Comparison of ENCODE assay signal across 23 cellular contexts in the genomic region with DNA sequence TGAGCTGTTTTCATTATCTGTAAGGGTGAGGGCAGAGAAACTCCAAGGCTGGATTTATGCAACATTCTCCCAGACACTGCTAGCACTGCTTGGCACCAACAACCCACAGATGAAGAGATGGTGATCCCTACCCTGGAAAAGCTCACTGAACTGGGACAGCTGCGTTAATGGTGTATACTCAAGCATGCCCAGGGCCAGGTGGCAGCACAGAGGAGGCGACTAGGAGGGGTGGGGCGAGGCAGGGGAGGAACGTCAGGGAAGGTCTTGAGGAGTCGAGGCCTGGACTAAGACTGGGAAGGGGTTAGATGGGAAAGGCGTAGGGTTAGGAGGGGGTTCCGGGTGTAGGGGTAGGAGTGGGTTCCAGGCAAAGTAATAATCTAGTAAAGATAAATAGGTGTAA.
"Had no signal": no experiment of that assay in that cellular context is flagged by ENCODE, and none has a peak within 500 bp of the region (broad histone marks: within the 10 kb centered on the region; RNA-seq: fewer than 3 reads in every experiment).

No MANE protein-coding gene starts in this region.

- DNase-seq: effector memory CD8-positive, alpha-beta T cell; esophagus squamous epithelium; foreskin fibroblast; glutamatergic neuron; islet precursor cell; left ventricle myocardium inferior; lower lobe of right lung; mesenchymal stem cell; midbrain; naive B cell; occipital lobe; pancreas; right cardiac atrium; stimulated activated CD4-positive, alpha-beta T cell treated with anti-CD3 and anti-CD28 coated beads, Interleukin-2, amount 100 ng/mL, for 48 hours; stimulated activated naive CD8-positive, alpha-beta T cell treated with anti-CD3 and anti-CD28 coated beads, Interleukin-15, Interleukin-2, amounts not matched to agents 100 U/mL and 50 U/mL, for 24 hours; thyroid gland; upper lobe of left lung; uterus had no signal

- ATAC-seq: effector memory CD8-positive, alpha-beta T cell; gastroesophageal sphincter; lower lobe of right lung; right cardiac atrium; stimulated activated naive CD8-positive, alpha-beta T cell treated with anti-CD3 and anti-CD28 coated beads, Interleukin-15, Interleukin-2, amounts not matched to agents 100 U/mL and 50 U/mL, for 24 hours had no signal

- H3K36me3 Mint-ChIP-seq: naive B cell had no signal

- H3K4me3 Mint-ChIP-seq: dendritic cell treated with granulocyte-macrophage colony-stimulating factor and Interleukin-4, amounts not matched to agents 40 ng/mL and 50 ng/mL, for 4 days; effector memory CD8-positive, alpha-beta T cell; naive B cell; nephron had no signal

- H3K27ac Mint-ChIP-seq: dendritic cell treated with granulocyte-macrophage colony-stimulating factor and Interleukin-4, amounts not matched to agents 40 ng/mL and 50 ng/mL, for 4 days; effector memory CD8-positive, alpha-beta T cell; nephron; progenitor cell of endocrine pancreas had no signal

- H3K9me3 Mint-ChIP-seq: dendritic cell treated with granulocyte-macrophage colony-stimulating factor and Interleukin-4, amounts not matched to agents 40 ng/mL and 50 ng/mL, for 4 days; effector memory CD8-positive, alpha-beta T cell; naive B cell; nephron had no signal

- H3K4me1 Mint-ChIP-seq: nephron had no signal

- H3K27ac ChIP-seq: esophagus squamous epithelium, gastroesophageal sphincter, left ventricle myocardium inferior, lower lobe of right lung, pancreas, suprapubic skin, thyroid gland, upper lobe of left lung, uterus had no signal

- H3K27me3 Mint-ChIP-seq: dendritic cell treated with granulocyte-macrophage colony-stimulating factor and Interleukin-4, amounts not matched to agents 40 ng/mL and 50 ng/mL, for 4 days; effector memory CD8-positive, alpha-beta T cell; naive B cell; progenitor cell of endocrine pancreas had no signal
